In the genomic region with DNA sequence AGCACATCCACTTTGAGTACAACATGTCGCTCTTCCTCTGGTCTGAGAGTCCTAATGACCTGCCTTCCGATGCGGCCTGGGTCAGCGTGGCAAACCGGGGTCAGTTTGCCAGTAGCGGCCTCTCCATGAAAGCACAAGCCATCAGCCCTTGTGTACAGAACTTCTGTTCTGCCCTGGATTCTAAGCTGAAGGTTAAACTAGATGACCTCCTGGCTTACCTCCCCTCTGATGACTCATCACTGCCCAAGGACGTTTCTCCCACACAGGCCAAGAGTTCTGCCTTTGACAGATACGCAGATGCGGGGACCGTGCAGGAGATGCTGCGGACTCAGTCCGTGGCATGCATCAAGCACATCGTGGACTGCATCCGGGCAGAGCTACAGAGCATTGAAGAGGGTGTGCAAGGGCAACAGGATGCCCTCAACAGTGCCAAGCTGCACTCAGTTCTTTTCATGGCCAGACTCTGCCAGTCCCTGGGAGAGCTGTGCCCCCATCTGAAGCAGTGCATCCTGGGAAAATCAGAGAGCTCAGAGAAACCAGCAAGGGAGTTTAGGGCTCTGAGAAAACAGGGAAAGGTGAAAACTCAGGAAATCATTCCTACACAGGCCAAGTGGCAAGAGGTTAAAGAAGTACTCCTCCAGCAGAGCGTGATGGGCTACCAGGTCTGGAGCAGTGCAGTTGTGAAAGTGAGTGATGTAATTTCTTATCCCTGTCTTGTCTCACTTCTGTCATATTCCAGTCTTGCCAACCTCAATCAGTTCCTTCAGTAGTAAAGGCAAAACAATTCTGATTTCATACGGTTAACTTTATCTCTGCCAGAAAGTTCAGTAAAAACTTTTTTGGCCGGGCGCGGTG, we compare ENCODE assay signal across 1 cellular context.
TF ChIP-seq lines count a peak whose summit lies in the region.

No MANE protein-coding gene starts in this region.

TF ChIP-seq in HepG2, 621 proteins besides CTCF, POLR2A, EP300 and RAD21 (continues in another document):
- TF ChIP-seq ERF (CRISPR knock-in tag; IDR thresholded peaks at IDR 0.05) (peak; percentile 90), SIX4 (CRISPR knock-in tag; IDR thresholded peaks at IDR 0.05) (peak; percentile 24; the same call in 1 of the 2 replicates), ZNF780A (CRISPR knock-in tag; IDR thresholded peaks at IDR 0.05) (0 out of 2 replicates have a peak, but pooled peaks have one; percentile 17), KDM5A (IDR thresholded peaks at IDR 0.05; ENCODE audit: borderline replicate concordance, low read length) (no peak), ZNF839 (CRISPR knock-in tag; IDR thresholded peaks at IDR 0.05; ENCODE audit: borderline replicate concordance) (peak; percentile 56; the same call in 1 of the 2 replicates), TP53 (CRISPR knock-in tag; conservative IDR thresholded peaks at IDR 0.05) (no peak), PRPF4 (IDR thresholded peaks at IDR 0.05; ENCODE audit: low read depth, low read length, poor library complexity, severe bottlenecking) (peak; percentile 18), ZC3H13 (CRISPR knock-in tag; IDR thresholded peaks at IDR 0.05) (peak; percentile 94), ZNF207 (IDR thresholded peaks at IDR 0.05; ENCODE audit: borderline replicate concordance) (no peak), SOX5 (CRISPR knock-in tag; IDR thresholded peaks at IDR 0.05; ENCODE audit: borderline replicate concordance) (peak; percentile 94), TEAD3 (CRISPR knock-in tag; optimal IDR thresholded peaks at IDR 0.05; ENCODE audit: borderline replicate concordance) (peak; percentile 85), MIER2 (CRISPR knock-in tag; IDR thresholded peaks at IDR 0.05) (peak; percentile 64), STAT5B (CRISPR knock-in tag; IDR thresholded peaks at IDR 0.05) (no peak), SAP130 (CRISPR knock-in tag; IDR thresholded peaks at IDR 0.05; ENCODE audit: low read depth) (peak; percentile 99), MTA1 (CRISPR knock-in tag; IDR thresholded peaks at IDR 0.05; ENCODE audit: borderline replicate concordance) (peak; percentile 95), SALL2 (CRISPR knock-in tag; IDR thresholded peaks at IDR 0.05) (0 out of 2 replicates have a peak, but pooled peaks have one; percentile 60), KLF6 (CRISPR knock-in tag; IDR thresholded peaks at IDR 0.05) (no peak), ZFP1 (CRISPR knock-in tag; IDR thresholded peaks at IDR 0.05) (peak; percentile 84), MAFK (conservative IDR thresholded peaks at IDR 0.05 in 1 of 2, IDR thresholded peaks at IDR 0.05 in 1 of 2; ENCODE audit: low read length in 2 of 2) (peak; percentile 53 to 79), CREB1 (IDR thresholded peaks at IDR 0.05) (peak; percentile 86), CREB1 (CRISPR knock-in tag; IDR thresholded peaks at IDR 0.05) (peak; percentile 75), CEBPB (IDR thresholded peaks at IDR 0.05; ENCODE audit: borderline replicate concordance, low read depth, low read length) (no peak), ZNF773 (CRISPR knock-in tag; IDR thresholded peaks at IDR 0.05; ENCODE audit: borderline replicate concordance) (no peak), ADNP (CRISPR knock-in tag; IDR thresholded peaks at IDR 0.05) (no peak), ZNF230 (CRISPR knock-in tag; IDR thresholded peaks at IDR 0.05) (no peak)
- TF ChIP-seq, protein P1, sequence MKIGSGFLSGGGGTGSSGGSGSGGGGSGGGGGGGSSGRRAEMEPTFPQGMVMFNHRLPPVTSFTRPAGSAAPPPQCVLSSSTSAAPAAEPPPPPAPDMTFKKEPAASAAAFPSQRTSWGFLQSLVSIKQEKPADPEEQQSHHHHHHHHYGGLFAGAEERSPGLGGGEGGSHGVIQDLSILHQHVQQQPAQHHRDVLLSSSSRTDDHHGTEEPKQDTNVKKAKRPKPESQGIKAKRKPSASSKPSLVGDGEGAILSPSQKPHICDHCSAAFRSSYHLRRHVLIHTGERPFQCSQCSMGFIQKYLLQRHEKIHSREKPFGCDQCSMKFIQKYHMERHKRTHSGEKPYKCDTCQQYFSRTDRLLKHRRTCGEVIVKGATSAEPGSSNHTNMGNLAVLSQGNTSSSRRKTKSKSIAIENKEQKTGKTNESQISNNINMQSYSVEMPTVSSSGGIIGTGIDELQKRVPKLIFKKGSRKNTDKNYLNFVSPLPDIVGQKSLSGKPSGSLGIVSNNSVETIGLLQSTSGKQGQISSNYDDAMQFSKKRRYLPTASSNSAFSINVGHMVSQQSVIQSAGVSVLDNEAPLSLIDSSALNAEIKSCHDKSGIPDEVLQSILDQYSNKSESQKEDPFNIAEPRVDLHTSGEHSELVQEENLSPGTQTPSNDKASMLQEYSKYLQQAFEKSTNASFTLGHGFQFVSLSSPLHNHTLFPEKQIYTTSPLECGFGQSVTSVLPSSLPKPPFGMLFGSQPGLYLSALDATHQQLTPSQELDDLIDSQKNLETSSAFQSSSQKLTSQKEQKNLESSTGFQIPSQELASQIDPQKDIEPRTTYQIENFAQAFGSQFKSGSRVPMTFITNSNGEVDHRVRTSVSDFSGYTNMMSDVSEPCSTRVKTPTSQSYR (CRISPR knock-in tag; IDR thresholded peaks at IDR 0.05; ENCODE audit: borderline replicate concordance) = peak; percentile 47; the same call in 1 of the 2 replicates
- TF ChIP-seq, protein P2, sequence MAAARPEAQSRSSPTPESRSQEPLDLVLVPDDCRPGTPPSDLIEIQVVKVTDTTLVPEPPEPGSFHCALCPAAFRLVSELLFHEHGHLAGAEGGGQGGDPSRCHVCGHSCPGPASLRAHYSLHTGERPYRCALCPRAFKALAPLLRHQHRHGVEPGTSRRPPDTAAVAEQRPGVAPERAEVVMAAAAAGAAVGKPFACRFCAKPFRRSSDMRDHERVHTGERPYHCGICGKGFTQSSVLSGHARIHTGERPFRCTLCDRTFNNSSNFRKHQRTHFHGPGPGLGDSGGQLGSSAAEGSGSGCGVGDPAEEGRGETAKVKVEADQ (CRISPR knock-in tag; IDR thresholded peaks at IDR 0.05; ENCODE audit: borderline replicate concordance) = no peak; the same call in 1 of the 2 replicates
- TF ChIP-seq, protein P3, sequence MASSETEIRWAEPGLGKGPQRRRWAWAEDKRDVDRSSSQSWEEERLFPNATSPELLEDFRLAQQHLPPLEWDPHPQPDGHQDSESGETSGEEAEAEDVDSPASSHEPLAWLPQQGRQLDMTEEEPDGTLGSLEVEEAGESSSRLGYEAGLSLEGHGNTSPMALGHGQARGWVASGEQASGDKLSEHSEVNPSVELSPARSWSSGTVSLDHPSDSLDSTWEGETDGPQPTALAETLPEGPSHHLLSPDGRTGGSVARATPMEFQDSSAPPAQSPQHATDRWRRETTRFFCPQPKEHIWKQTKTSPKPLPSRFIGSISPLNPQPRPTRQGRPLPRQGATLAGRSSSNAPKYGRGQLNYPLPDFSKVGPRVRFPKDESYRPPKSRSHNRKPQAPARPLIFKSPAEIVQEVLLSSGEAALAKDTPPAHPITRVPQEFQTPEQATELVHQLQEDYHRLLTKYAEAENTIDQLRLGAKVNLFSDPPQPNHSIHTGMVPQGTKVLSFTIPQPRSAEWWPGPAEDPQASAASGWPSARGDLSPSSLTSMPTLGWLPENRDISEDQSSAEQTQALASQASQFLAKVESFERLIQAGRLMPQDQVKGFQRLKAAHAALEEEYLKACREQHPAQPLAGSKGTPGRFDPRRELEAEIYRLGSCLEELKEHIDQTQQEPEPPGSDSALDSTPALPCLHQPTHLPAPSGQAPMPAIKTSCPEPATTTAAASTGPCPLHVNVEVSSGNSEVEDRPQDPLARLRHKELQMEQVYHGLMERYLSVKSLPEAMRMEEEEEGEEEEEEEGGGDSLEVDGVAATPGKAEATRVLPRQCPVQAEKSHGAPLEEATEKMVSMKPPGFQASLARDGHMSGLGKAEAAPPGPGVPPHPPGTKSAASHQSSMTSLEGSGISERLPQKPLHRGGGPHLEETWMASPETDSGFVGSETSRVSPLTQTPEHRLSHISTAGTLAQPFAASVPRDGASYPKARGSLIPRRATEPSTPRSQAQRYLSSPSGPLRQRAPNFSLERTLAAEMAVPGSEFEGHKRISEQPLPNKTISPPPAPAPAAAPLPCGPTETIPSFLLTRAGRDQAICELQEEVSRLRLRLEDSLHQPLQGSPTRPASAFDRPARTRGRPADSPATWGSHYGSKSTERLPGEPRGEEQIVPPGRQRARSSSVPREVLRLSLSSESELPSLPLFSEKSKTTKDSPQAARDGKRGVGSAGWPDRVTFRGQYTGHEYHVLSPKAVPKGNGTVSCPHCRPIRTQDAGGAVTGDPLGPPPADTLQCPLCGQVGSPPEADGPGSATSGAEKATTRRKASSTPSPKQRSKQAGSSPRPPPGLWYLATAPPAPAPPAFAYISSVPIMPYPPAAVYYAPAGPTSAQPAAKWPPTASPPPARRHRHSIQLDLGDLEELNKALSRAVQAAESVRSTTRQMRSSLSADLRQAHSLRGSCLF (CRISPR knock-in tag; IDR thresholded peaks at IDR 0.05; ENCODE audit: borderline replicate concordance) = peak; percentile 58; the same call in 1 of the 2 replicates
- TF ChIP-seq, protein P4, sequence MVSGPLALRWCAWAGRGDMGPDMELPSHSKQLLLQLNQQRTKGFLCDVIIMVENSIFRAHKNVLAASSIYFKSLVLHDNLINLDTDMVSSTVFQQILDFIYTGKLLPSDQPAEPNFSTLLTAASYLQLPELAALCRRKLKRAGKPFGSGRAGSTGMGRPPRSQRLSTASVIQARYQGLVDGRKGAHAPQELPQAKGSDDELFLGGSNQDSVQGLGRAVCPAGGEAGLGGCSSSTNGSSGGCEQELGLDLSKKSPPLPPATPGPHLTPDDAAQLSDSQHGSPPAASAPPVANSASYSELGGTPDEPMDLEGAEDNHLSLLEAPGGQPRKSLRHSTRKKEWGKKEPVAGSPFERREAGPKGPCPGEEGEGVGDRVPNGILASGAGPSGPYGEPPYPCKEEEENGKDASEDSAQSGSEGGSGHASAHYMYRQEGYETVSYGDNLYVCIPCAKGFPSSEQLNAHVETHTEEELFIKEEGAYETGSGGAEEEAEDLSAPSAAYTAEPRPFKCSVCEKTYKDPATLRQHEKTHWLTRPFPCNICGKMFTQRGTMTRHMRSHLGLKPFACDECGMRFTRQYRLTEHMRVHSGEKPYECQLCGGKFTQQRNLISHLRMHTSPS (CRISPR knock-in tag; IDR thresholded peaks at IDR 0.05; ENCODE audit: low read depth) = peak; percentile 94
- TF ChIP-seq, protein P5, sequence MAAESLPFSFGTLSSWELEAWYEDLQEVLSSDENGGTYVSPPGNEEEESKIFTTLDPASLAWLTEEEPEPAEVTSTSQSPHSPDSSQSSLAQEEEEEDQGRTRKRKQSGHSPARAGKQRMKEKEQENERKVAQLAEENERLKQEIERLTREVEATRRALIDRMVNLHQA (CRISPR knock-in tag; IDR thresholded peaks at IDR 0.05) = no peak
- TF ChIP-seq, protein P6, sequence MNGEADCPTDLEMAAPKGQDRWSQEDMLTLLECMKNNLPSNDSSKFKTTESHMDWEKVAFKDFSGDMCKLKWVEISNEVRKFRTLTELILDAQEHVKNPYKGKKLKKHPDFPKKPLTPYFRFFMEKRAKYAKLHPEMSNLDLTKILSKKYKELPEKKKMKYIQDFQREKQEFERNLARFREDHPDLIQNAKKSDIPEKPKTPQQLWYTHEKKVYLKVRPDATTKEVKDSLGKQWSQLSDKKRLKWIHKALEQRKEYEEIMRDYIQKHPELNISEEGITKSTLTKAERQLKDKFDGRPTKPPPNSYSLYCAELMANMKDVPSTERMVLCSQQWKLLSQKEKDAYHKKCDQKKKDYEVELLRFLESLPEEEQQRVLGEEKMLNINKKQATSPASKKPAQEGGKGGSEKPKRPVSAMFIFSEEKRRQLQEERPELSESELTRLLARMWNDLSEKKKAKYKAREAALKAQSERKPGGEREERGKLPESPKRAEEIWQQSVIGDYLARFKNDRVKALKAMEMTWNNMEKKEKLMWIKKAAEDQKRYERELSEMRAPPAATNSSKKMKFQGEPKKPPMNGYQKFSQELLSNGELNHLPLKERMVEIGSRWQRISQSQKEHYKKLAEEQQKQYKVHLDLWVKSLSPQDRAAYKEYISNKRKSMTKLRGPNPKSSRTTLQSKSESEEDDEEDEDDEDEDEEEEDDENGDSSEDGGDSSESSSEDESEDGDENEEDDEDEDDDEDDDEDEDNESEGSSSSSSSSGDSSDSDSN (CRISPR knock-in tag; IDR thresholded peaks at IDR 0.05) = peak; percentile 94
- TF ChIP-seq, protein P7, sequence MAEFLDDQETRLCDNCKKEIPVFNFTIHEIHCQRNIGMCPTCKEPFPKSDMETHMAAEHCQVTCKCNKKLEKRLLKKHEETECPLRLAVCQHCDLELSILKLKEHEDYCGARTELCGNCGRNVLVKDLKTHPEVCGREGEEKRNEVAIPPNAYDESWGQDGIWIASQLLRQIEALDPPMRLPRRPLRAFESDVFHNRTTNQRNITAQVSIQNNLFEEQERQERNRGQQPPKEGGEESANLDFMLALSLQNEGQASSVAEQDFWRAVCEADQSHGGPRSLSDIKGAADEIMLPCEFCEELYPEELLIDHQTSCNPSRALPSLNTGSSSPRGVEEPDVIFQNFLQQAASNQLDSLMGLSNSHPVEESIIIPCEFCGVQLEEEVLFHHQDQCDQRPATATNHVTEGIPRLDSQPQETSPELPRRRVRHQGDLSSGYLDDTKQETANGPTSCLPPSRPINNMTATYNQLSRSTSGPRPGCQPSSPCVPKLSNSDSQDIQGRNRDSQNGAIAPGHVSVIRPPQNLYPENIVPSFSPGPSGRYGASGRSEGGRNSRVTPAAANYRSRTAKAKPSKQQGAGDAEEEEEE (CRISPR knock-in tag; IDR thresholded peaks at IDR 0.05; ENCODE audit: borderline replicate concordance) = no peak
- TF ChIP-seq, protein P8, sequence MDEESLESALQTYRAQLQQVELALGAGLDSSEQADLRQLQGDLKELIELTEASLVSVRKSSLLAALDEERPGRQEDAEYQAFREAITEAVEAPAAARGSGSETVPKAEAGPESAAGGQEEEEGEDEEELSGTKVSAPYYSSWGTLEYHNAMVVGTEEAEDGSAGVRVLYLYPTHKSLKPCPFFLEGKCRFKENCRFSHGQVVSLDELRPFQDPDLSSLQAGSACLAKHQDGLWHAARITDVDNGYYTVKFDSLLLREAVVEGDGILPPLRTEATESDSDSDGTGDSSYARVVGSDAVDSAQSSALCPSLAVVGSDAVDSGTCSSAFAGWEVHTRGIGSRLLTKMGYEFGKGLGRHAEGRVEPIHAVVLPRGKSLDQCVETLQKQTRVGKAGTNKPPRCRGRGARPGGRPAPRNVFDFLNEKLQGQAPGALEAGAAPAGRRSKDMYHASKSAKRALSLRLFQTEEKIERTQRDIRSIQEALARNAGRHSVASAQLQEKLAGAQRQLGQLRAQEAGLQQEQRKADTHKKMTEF (CRISPR knock-in tag; IDR thresholded peaks at IDR 0.05) = peak; percentile 96
- TF ChIP-seq, protein P9, sequence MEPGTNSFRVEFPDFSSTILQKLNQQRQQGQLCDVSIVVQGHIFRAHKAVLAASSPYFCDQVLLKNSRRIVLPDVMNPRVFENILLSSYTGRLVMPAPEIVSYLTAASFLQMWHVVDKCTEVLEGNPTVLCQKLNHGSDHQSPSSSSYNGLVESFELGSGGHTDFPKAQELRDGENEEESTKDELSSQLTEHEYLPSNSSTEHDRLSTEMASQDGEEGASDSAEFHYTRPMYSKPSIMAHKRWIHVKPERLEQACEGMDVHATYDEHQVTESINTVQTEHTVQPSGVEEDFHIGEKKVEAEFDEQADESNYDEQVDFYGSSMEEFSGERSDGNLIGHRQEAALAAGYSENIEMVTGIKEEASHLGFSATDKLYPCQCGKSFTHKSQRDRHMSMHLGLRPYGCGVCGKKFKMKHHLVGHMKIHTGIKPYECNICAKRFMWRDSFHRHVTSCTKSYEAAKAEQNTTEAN (CRISPR knock-in tag; conservative IDR thresholded peaks at IDR 0.05) = peak; percentile 88
- TF ChIP-seq, protein P10, sequence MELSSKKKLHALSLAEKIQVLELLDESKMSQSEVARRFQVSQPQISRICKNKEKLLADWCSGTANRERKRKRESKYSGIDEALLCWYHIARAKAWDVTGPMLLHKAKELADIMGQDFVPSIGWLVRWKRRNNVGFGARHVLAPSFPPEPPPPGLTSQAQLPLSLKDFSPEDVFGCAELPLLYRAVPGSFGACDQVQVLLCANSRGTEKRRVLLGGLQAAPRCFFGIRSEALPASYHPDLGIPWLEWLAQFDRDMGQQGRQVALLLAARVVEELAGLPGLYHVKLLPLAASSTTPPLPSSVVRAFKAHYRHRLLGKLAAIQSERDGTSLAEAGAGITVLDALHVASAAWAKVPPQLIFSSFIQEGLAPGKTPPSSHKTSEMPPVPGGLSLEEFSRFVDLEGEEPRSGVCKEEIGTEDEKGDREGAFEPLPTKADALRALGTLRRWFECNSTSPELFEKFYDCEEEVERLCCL (CRISPR knock-in tag; IDR thresholded peaks at IDR 0.05; ENCODE audit: borderline replicate concordance) = no peak; the same call in 1 of the 2 replicates
